In the genomic region with DNA sequence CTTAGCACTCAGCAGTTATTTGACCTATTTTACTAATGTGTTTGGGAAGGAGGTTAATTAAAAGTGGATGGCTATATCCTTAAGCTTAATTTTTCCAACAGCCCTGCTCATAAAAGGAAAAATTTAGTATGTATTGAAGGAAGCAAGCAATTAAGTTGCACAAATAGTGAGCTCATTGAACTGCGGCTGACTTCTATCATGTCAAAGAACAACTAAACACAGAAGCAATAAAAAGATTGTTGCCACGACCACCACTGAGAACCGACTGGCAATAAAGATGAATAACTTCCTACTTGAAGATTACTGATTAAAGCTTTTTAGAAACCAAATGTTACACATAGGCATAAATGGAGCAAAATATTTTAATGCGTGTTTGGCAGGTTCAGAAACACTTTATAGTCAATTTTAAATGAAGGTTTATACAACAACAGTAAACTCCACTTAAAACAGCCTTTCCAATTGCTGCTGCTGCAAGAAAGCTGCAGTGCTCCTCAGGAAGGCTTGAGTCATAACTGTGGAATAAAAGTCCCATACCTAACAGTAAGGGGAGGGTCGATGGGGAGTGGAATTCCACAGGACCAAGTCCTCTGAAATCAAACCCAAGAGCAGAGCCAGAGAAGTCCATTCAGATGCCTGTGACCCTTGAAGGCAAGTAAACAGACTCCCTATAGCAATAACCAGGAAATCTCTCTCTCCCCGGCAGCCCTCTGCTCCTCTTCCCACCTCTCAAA, we compare ENCODE assay signal across 21 cellular contexts.
DNase-seq lines count a peak whose midpoint lies in the region; ATAC-seq, FAIRE-seq and TF ChIP-seq lines count a peak whose summit lies in the region.
"Had no signal": no experiment of that assay in that cellular context is flagged by ENCODE, and none has a peak within 500 bp of the region (broad histone marks: within the 10 kb centered on the region; RNA-seq: fewer than 3 reads in every experiment).

No MANE protein-coding gene starts in this region.

- H3K36me3 Mint-ChIP-seq in astrocyte (ENCODE audit: low read depth, unreplicated experiment), result no peaks in the 10 kb centered on the region

- no peaks in the 10 kb centered on the region for H3K27me3 Mint-ChIP-seq in astrocyte (ENCODE audit: low read depth, unreplicated experiment)

- no peak overlapping the region for H2AFZ ChIP-seq in astrocyte (ENCODE audit: low read depth, low read length)

- H4K20me1 ChIP-seq in astrocyte (ENCODE audit: insufficient read depth, low read length), result no peaks in the 10 kb centered on the region

- H3K4me3 ChIP-seq in astrocyte (ENCODE audit: insufficient read depth, low read depth, low read length) (no peak overlapping the region), urinary bladder (ENCODE audit: low read depth, low read length) (no peak overlapping the region)
- H3K4me3 ChIP-seq: breast epithelium, right lobe of liver had no signal

- no peaks in the 10 kb centered on the region for H3K79me2 ChIP-seq in astrocyte (ENCODE audit: insufficient read depth, low read length)

- H3K9me3 Mint-ChIP-seq in astrocyte (ENCODE audit: unreplicated experiment), result no peaks in the 10 kb centered on the region

- no peak overlapping the region for H3K27ac Mint-ChIP-seq in astrocyte (ENCODE audit: unreplicated experiment)

- H3K27ac ChIP-seq in astrocyte (ENCODE audit: low read depth, low read length), result no peak overlapping the region
- peak overlapping the region; percentile 16 for H3K27ac ChIP-seq in urinary bladder (ENCODE audit: low read depth)
- H3K27ac ChIP-seq: breast epithelium, neutrophil, right lobe of liver had no signal

- no peak overlapping the region for H3K9ac ChIP-seq in astrocyte (ENCODE audit: low read length)

- no peak for TF ChIP-seq CTCF in astrocyte (IDR thresholded peaks at IDR 0.05; ENCODE audit: insufficient read depth, low read depth, low read length)
- TF ChIP-seq CTCF in omental fat pad (IDR thresholded peaks at IDR 0.05), result no peak

- H3K9me3 ChIP-seq in astrocyte (ENCODE audit: insufficient read depth, low read depth, low read length), result no peaks in the 10 kb centered on the region
- H3K9me3 ChIP-seq: breast epithelium, neutrophil, right lobe of liver had no signal

- H3K4me1 ChIP-seq in astrocyte (ENCODE audit: insufficient read depth, low read length), result peaks cover 18% of the 10 kb centered on the region
- no peaks in the 10 kb centered on the region for H3K4me1 ChIP-seq in urinary bladder (ENCODE audit: insufficient read depth)
- H3K4me1 ChIP-seq: breast epithelium had no signal

- ATAC-seq in omental fat pad (ENCODE audit: low FRiP score), result no peak
- ATAC-seq in HG02642 (IDR thresholded peaks at IDR 0.05; ENCODE audit: poor library complexity, unreplicated experiment), result no peak
- ATAC-seq: right lobe of liver had no signal

- H3K36me3 ChIP-seq in astrocyte (ENCODE audit: insufficient read depth, low read length), result no peaks in the 10 kb centered on the region
- no peaks in the 10 kb centered on the region for H3K36me3 ChIP-seq in urinary bladder (ENCODE audit: insufficient read depth)
- H3K36me3 ChIP-seq: breast epithelium, neutrophil, right lobe of liver had no signal

- H3K4me2 ChIP-seq in astrocyte (ENCODE audit: low read length), result peak overlapping the region; percentile 22

- H3K4me3 Mint-ChIP-seq in astrocyte (ENCODE audit: unreplicated experiment), result no peak overlapping the region

- 22% methylated on average over 6 of the region's 6 CpGs for WGBS in urinary bladder

- DNase-seq in HT-29 (ENCODE audit: low spot score), result peak; percentile 80
- DNase-seq in astrocyte (ENCODE audit: low read depth), result peak; percentile 62
- DNase-seq in kidney glomerular epithelial cell (lab: John Stamatoyannopoulos, UW), result peak; percentile 9
- no peak for DNase-seq in RPMI8226
- DNase-seq in omental fat pad (ENCODE audit: low spot score), result no peak
- DNase-seq in epidermal melanocyte (ENCODE audit: insufficient read length, low spot score), result no peak
- DNase-seq: activated effector memory CD4-positive, alpha-beta T cell treated with Interleukin-2 at 50 U/mL for 16 hours; C1 segment of cervical spinal cord; effector memory CD4-positive, alpha-beta T cell; GOT3; MM.1S; NCI-H2107; right lobe of liver; Right ventricle myocardium superior; stimulated activated CD4-positive, alpha-beta T cell treated with anti-CD3 and anti-CD28 coated beads, Interleukin-4, amount 100 ng/mL, for 1 hour; stimulated activated CD8-positive, alpha-beta memory T cell treated with anti-CD3 and anti-CD28 coated beads, Interleukin-4, amount 100 ng/mL, for 48 hours; T-helper 2 cell had no signal

- no peaks in the 10 kb centered on the region for H3K27me3 ChIP-seq in astrocyte (ENCODE audit: insufficient read depth, low read length)
- H3K27me3 ChIP-seq: breast epithelium, right lobe of liver had no signal

- peaks cover 40% of the 10 kb centered on the region for H3K4me1 Mint-ChIP-seq in astrocyte (ENCODE audit: low read depth, unreplicated experiment)

- no peak for FAIRE-seq in astrocyte (lab: Jason Lieb, UNC)

Comparison
In these comparisons a context has a peak if more than half of its experiments do, and no peak if none do; other contexts are left out.
1. DNase-seq: peak in HT-29 (single experiment), astrocyte (single experiment) and kidney glomerular epithelial cell (single experiment); none in RPMI8226 (single experiment), omental fat pad (single experiment) and epidermal melanocyte (single experiment).